In the genomic region with DNA sequence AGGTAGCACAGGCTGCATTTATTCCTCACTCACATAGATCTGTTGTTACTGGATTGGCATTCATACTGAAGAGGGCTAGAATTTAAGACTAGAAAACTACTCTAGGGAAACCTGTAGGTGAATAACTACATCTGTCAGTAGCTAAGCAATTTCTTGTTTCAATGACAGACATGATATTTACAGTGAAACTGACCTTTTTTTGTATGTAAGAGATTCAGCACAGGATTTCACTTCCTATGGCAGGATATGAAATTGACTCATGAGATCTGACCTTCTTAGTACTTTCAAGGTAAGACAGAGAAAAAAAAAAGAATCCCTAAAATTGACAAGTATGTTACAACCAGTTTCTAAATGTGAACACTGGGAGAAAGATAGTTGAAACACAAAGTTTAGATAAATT, we compare ENCODE assay signal across 17 cellular contexts.
"Had no signal": no experiment of that assay in that cellular context is flagged by ENCODE, and none has a peak within 500 bp of the region (broad histone marks: within the 10 kb centered on the region; RNA-seq: fewer than 3 reads in every experiment).

No MANE protein-coding gene starts in this region.

- ATAC-seq: body of pancreas, left lung, pancreas had no signal

- H3K36me3 ChIP-seq: colonic mucosa, esophagus squamous epithelium, left lung, pancreas, tibial nerve, vagina had no signal

- H3K4me3 Mint-ChIP-seq: activated B cell treated with CpG ODN at 0.5 μM for 24 hours; activated CD4-positive, alpha-beta T cell treated with anti-CD3 and anti-CD28 coated beads, Interleukin-2, amount 10 ng/mL, durations not matched to agents 7 days and 5 days; activated naive CD4-positive, alpha-beta T cell treated with anti-CD3 and anti-CD28 coated beads, Interleukin-2, amount 50 U/mL, for 24 hours; naive B cell had no signal

- H3K27ac ChIP-seq: body of pancreas, colonic mucosa, esophagus squamous epithelium, left lung, pancreas, tibial nerve, vagina had no signal

- H3K36me3 Mint-ChIP-seq: activated naive CD4-positive, alpha-beta T cell treated with anti-CD3 and anti-CD28 coated beads, Interleukin-2, amount 50 U/mL, for 24 hours; naive B cell had no signal

- H3K4me1 Mint-ChIP-seq: activated B cell treated with CpG ODN at 0.5 μM for 24 hours had no signal

- H3K27me3 ChIP-seq: body of pancreas, colonic mucosa, esophagus squamous epithelium, left lung, pancreas, tibial nerve, vagina had no signal

- H3K4me1 ChIP-seq: colonic mucosa, esophagus squamous epithelium had no signal

- H3K4me3 ChIP-seq: body of pancreas, colonic mucosa, esophagus squamous epithelium, left lung, pancreas, tibial nerve, vagina had no signal

- H3K27me3 Mint-ChIP-seq: activated CD4-positive, alpha-beta T cell treated with anti-CD3 and anti-CD28 coated beads, Interleukin-2, amount 10 ng/mL, durations not matched to agents 7 days and 5 days; activated naive CD4-positive, alpha-beta T cell treated with anti-CD3 and anti-CD28 coated beads, Interleukin-2, amount 50 U/mL, for 24 hours had no signal

- H3K9me3 Mint-ChIP-seq: activated B cell treated with CpG ODN at 0.5 μM for 24 hours; activated CD4-positive, alpha-beta T cell treated with anti-CD3 and anti-CD28 coated beads, Interleukin-2, amount 10 ng/mL, durations not matched to agents 7 days and 5 days; activated naive CD4-positive, alpha-beta T cell treated with anti-CD3 and anti-CD28 coated beads, Interleukin-2, amount 50 U/mL, for 24 hours; naive B cell had no signal

- DNase-seq: activated B cell treated with CpG ODN at 0.5 μM for 24 hours; activated CD4-positive, alpha-beta T cell treated with anti-CD3 and anti-CD28 coated beads, Interleukin-2, amount 10 ng/mL, durations not matched to agents 7 days and 5 days; activated effector memory CD4-positive, alpha-beta T cell treated with Interleukin-2 at 50 U/mL for 16 hours; activated T-cell treated with anti-CD3 and anti-CD28 coated beads for 4 hours; amygdala; body of pancreas; caudate nucleus; colonic mucosa; esophagus squamous epithelium; hippocampal formation; left lung; naive B cell; pancreas; stimulated activated CD4-positive, alpha-beta T cell treated with anti-CD3 and anti-CD28 coated beads, Interleukin-1b, Interleukin-23, amount 100 ng/mL, for 48 hours had no signal

- H3K27ac Mint-ChIP-seq: activated B cell treated with CpG ODN at 0.5 μM for 24 hours; activated CD4-positive, alpha-beta T cell treated with anti-CD3 and anti-CD28 coated beads, Interleukin-2, amount 10 ng/mL, durations not matched to agents 7 days and 5 days; activated naive CD4-positive, alpha-beta T cell treated with anti-CD3 and anti-CD28 coated beads, Interleukin-2, amount 50 U/mL, for 24 hours; naive B cell had no signal

- H3K9me3 ChIP-seq: body of pancreas, colonic mucosa, esophagus squamous epithelium, left lung, pancreas, tibial nerve, vagina had no signal
